ENCODE assay signal across 2 cellular contexts in the genomic region with DNA sequence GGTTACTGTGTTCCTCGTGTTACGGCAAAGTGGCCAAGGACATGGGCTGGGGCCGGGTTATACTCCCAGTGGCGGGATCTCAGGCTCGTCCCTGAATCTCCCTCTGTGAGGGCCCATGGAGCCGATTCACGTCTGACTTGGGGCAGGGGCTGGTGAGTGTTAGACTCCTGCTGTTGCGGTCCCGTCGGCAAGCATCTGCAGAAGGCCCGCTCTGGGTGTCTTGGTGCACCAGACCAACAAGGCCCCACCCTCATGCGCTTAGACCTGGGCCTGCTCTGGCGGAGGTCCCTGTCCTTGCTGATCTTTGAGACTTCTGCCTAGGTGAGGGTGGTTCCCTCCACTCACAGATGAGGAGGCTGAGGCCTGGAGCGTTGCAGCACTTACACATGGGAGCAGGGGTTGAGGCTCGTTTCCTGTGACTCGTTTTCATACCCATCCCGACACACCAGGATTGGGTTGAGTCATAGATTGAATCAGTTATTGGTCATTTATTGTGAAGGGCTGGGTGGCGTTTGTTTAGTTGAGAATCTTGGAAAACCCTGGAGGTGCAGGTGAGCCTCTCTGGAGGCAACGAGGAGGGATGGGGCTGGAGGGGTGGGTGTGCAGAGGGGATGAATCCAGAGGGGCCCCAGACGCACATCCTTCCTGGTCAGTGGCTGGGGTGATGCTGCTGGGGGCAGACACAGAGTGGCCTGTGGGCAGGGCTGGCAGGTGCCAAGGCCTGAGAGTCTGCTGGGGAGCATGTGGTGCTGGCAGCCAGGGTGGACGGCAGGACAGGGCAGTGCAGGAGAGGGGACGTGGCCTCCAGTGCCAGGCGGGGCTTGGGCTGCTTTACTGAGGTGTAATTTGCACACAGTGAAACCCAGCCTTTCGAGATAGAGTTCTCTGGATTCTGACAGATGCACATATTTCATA.
A peak's percentile ranks its signal among the peaks of the same experiment; 100 is the strongest.
TF ChIP-seq lines count a peak whose summit lies in the region.

No MANE protein-coding gene starts in this region.

TF ChIP-seq in SK-N-SH, 30 proteins besides CTCF, POLR2A, EP300 and RAD21:
- TF ChIP-seq FOSL2 (IDR thresholded peaks at IDR 0.05; ENCODE audit: borderline replicate concordance, low read depth) (peak; percentile 18; the same call in 1 of the 2 replicates), FOXM1 (IDR thresholded peaks at IDR 0.05; ENCODE audit: low read depth) (no peak)
TF ChIP-seq in SK-N-SH: peak in this region for 1.

TF ChIP-seq in SK-N-SH treated with all-trans-retinoic acid at 6 μM for 48 hours, 23 proteins besides CTCF, POLR2A, EP300 and RAD21:
- no peak for TF ChIP-seq BACH2 (CRISPR knock-in tag; IDR thresholded peaks at IDR 0.05; ENCODE audit: borderline replicate concordance)
- TF ChIP-seq ZC3H10 (CRISPR knock-in tag; IDR thresholded peaks at IDR 0.05) = no peak
- TF ChIP-seq ZNF565 (CRISPR knock-in tag; conservative IDR thresholded peaks at IDR 0.05; ENCODE audit: low read depth) = no peak
- no peak for TF ChIP-seq ARNTL (CRISPR knock-in tag; IDR thresholded peaks at IDR 0.05; ENCODE audit: borderline replicate concordance, low read depth)
- TF ChIP-seq ZNF8 (CRISPR knock-in tag; IDR thresholded peaks at IDR 0.05) = no peak
- TF ChIP-seq, protein P1, sequence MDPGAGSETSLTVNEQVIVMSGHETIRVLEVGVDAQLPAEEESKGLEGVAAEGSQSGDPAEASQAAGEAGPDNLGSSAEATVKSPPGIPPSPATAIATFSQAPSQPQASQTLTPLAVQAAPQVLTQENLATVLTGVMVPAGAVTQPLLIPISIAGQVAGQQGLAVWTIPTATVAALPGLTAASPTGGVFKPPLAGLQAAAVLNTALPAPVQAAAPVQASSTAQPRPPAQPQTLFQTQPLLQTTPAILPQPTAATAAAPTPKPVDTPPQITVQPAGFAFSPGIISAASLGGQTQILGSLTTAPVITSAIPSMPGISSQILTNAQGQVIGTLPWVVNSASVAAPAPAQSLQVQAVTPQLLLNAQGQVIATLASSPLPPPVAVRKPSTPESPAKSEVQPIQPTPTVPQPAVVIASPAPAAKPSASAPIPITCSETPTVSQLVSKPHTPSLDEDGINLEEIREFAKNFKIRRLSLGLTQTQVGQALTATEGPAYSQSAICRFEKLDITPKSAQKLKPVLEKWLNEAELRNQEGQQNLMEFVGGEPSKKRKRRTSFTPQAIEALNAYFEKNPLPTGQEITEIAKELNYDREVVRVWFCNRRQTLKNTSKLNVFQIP (CRISPR knock-in tag; IDR thresholded peaks at IDR 0.05; ENCODE audit: borderline replicate concordance, low read depth) = no peak
- TF ChIP-seq TOX (CRISPR knock-in tag; IDR thresholded peaks at IDR 0.05; ENCODE audit: borderline replicate concordance) = no peak
- TF ChIP-seq TCF4 (CRISPR knock-in tag; IDR thresholded peaks at IDR 0.05; ENCODE audit: borderline replicate concordance) = no peak
- TF ChIP-seq, protein P2, sequence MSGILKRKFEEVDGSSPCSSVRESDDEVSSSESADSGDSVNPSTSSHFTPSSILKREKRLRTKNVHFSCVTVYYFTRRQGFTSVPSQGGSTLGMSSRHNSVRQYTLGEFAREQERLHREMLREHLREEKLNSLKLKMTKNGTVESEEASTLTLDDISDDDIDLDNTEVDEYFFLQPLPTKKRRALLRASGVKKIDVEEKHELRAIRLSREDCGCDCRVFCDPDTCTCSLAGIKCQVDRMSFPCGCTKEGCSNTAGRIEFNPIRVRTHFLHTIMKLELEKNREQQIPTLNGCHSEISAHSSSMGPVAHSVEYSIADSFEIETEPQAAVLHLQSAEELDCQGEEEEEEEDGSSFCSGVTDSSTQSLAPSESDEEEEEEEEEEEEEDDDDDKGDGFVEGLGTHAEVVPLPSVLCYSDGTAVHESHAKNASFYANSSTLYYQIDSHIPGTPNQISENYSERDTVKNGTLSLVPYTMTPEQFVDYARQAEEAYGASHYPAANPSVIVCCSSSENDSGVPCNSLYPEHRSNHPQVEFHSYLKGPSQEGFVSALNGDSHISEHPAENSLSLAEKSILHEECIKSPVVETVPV (CRISPR knock-in tag; IDR thresholded peaks at IDR 0.05) = no peak
- TF ChIP-seq RARB (CRISPR knock-in tag; IDR thresholded peaks at IDR 0.05) = no peak
- no peak for TF ChIP-seq ESRRG (CRISPR knock-in tag; IDR thresholded peaks at IDR 0.05)
- no peak for TF ChIP-seq CSDC2 (CRISPR knock-in tag; IDR thresholded peaks at IDR 0.05)
- no peak for TF ChIP-seq ZNF70 (CRISPR knock-in tag; IDR thresholded peaks at IDR 0.05)
- no peak for TF ChIP-seq TSHZ2 (CRISPR knock-in tag; IDR thresholded peaks at IDR 0.05)
- TF ChIP-seq OSR1 (CRISPR knock-in tag; IDR thresholded peaks at IDR 0.05) = no peak
- no peak for TF ChIP-seq SNAI2 (CRISPR knock-in tag; IDR thresholded peaks at IDR 0.05)
- no peak for TF ChIP-seq ZFP3 (CRISPR knock-in tag; IDR thresholded peaks at IDR 0.05)
